In the genomic region with DNA sequence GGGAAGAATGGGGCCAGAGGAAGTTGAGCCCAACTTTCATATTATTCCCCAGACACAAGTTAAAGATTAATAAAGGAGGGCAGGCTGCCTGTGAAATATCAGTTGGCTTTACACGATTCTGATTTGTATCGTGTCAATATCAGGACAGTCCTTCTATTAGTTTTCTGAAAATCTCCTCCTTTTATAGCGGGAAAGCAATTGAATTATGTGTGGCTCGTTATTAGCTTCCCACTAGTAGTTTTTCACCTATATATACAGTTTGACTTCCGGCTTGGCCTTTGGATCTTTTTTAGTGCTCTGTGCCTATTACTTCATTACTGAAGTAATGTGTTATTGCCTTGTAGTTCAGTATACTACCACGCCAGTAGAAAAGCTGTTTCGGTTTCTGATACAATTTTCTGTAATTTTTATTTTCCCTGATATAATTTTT, we compare ENCODE assay signal across 8 cellular contexts. TPM values are rescaled to one million over a fixed set of nuclear protein-coding genes. Genes with fewer than 3 reads are reported as not detected.
DNase-seq lines count a peak whose midpoint lies in the region; ATAC-seq, FAIRE-seq and TF ChIP-seq lines count a peak whose summit lies in the region.

No MANE protein-coding gene starts in this region.

- peak overlapping the region; percentile 55 for H3K4me2 ChIP-seq in keratinocyte (ENCODE audit: control insufficient read depth, extremely low read depth, insufficient read depth, low read depth, low read length)

- H3K79me2 ChIP-seq in keratinocyte (ENCODE audit: control insufficient read depth, insufficient read depth, low read length), result peaks cover 65% of the 10 kb centered on the region

- H3K9ac ChIP-seq in keratinocyte (ENCODE audit: control insufficient read depth, extremely low read depth, insufficient read depth, low read length), result peak overlapping the region; percentile 89

- peaks cover 2% of the 10 kb centered on the region for H3K36me3 Mint-ChIP-seq in activated CD4-positive, alpha-beta memory T cell treated with anti-CD3 and anti-CD28 coated beads, Interleukin-2, amount 10 ng/mL, durations not matched to agents 7 days and 5 days (ENCODE audit: low read depth)
- no peaks in the 10 kb centered on the region for H3K36me3 Mint-ChIP-seq in stimulated activated memory B cell treated with anti-CD40 and anti-IgM and Interleukin-4, amounts not matched to agents 10 μg/mL and 1 μg/mL and 100 μg/mL, for 72 hours

- H2AFZ ChIP-seq in keratinocyte (ENCODE audit: control insufficient read depth, low read length), result no peak overlapping the region

- peak overlapping the region; percentile 92 for H3K27ac ChIP-seq in keratinocyte (ENCODE audit: control insufficient read depth, insufficient read depth, low read length)

- no peaks in the 10 kb centered on the region for H3K9me3 ChIP-seq in keratinocyte (ENCODE audit: control insufficient read depth, low read depth, low read length)

- peaks cover 1 to 12% of the 10 kb centered on the region in 2 experiments for H3K36me3 ChIP-seq in keratinocyte (ENCODE audit: control insufficient read depth in 2 of 2, extremely low read depth in 1 of 2, insufficient read depth in 2 of 2, low read length in 2 of 2)

- POLR2A ChIA-PET in activated CD4-positive, alpha-beta memory T cell treated with anti-CD3 and anti-CD28 coated beads, Interleukin-2, amount 10 ng/mL, durations not matched to agents 7 days and 5 days (lab: Charles Lee), result no interaction called here

- dilution Hi-C loops in keratinocyte (cut with MboI; ENCODE audit: extremely low pct_ligation_motif_present, low sequenced_read_pairs), result no loop called here

- peak; percentile 48 for FAIRE-seq in keratinocyte (lab: Jason Lieb, UNC)

- H3K9me3 Mint-ChIP-seq in activated CD4-positive, alpha-beta memory T cell treated with anti-CD3 and anti-CD28 coated beads, Interleukin-2, amount 10 ng/mL, durations not matched to agents 7 days and 5 days, result no peaks in the 10 kb centered on the region
- no peaks in the 10 kb centered on the region for H3K9me3 Mint-ChIP-seq in stimulated activated memory B cell treated with anti-CD40 and anti-IgM and Interleukin-4, amounts not matched to agents 10 μg/mL and 1 μg/mL and 100 μg/mL, for 72 hours

- no peaks in the 10 kb centered on the region for H3K27me3 ChIP-seq in keratinocyte (ENCODE audit: control insufficient read depth, extremely low read depth, insufficient read depth, low read length)

- H3K27me3 Mint-ChIP-seq in activated CD4-positive, alpha-beta memory T cell treated with anti-CD3 and anti-CD28 coated beads, Interleukin-2, amount 10 ng/mL, durations not matched to agents 7 days and 5 days, result peaks cover 5% of the 10 kb centered on the region
- no peaks in the 10 kb centered on the region for H3K27me3 Mint-ChIP-seq in stimulated activated memory B cell treated with anti-CD40 and anti-IgM and Interleukin-4, amounts not matched to agents 10 μg/mL and 1 μg/mL and 100 μg/mL, for 72 hours

- H4K20me1 ChIP-seq in keratinocyte (ENCODE audit: control insufficient read depth, extremely low read depth, insufficient read depth, low read length), result no peaks in the 10 kb centered on the region

- no peak for ATAC-seq in stimulated activated memory B cell treated with anti-CD40 and anti-IgM and Interleukin-4, amounts not matched to agents 10 μg/mL and 1 μg/mL and 100 μg/mL, for 72 hours
- no peak for ATAC-seq in GM18868 (IDR thresholded peaks at IDR 0.05; ENCODE audit: unreplicated experiment)
- ATAC-seq in GM21528 (IDR thresholded peaks at IDR 0.05; ENCODE audit: low FRiP score, unreplicated experiment), result no peak

- TF ChIP-seq CTCF in keratinocyte (optimal IDR thresholded peaks at IDR 0.05 in 1 of 3, IDR thresholded peaks at IDR 0.05 in 1 of 3, conservative IDR thresholded peaks at IDR 0.05 in 1 of 3; ENCODE audit: extremely low read depth in 1 of 3, insufficient read depth in 2 of 3, low read length in 3 of 3), result no peak

- H3K4me3 Mint-ChIP-seq in activated CD4-positive, alpha-beta memory T cell treated with anti-CD3 and anti-CD28 coated beads, Interleukin-2, amount 10 ng/mL, durations not matched to agents 7 days and 5 days, result peak overlapping the region; percentile 75
- H3K4me3 Mint-ChIP-seq in stimulated activated memory B cell treated with anti-CD40 and anti-IgM and Interleukin-4, amounts not matched to agents 10 μg/mL and 1 μg/mL and 100 μg/mL, for 72 hours, result no peak overlapping the region

- DNase-seq in NOMO-1 treated with DMSO at 0.1 percent for 48 hours (lab: John Stamatoyannopoulos, UW; ENCODE audit: unreplicated experiment) (peak; percentile 12), NOMO-1 treated with dmso at 0.1 percent for 144 hours (lab: John Stamatoyannopoulos, UW; ENCODE audit: unreplicated experiment) (no peak), keratinocyte (ENCODE audit: low read depth, low spot score) (no peak), NCI-H2227 treated with DMSO at 0.1 percent for 48 hours (lab: John Stamatoyannopoulos, UW) (no peak)
- DNase-seq in activated CD4-positive, alpha-beta memory T cell treated with anti-CD3 and anti-CD28 coated beads, Interleukin-2, amount 10 ng/mL, durations not matched to agents 7 days and 5 days, result no peak

- H3K9me1 ChIP-seq in keratinocyte (ENCODE audit: control insufficient read depth, extremely low read depth, insufficient read depth, low read length), result peaks cover 2% of the 10 kb centered on the region

- H3K4me1 Mint-ChIP-seq in activated CD4-positive, alpha-beta memory T cell treated with anti-CD3 and anti-CD28 coated beads, Interleukin-2, amount 10 ng/mL, durations not matched to agents 7 days and 5 days, result peaks cover 19% of the 10 kb centered on the region
- peaks cover 26% of the 10 kb centered on the region for H3K4me1 Mint-ChIP-seq in stimulated activated memory B cell treated with anti-CD40 and anti-IgM and Interleukin-4, amounts not matched to agents 10 μg/mL and 1 μg/mL and 100 μg/mL, for 72 hours

- CTCF ChIA-PET in activated CD4-positive, alpha-beta memory T cell treated with anti-CD3 and anti-CD28 coated beads, Interleukin-2, amount 10 ng/mL, durations not matched to agents 7 days and 5 days (lab: Charles Lee), result interaction anchor here (1.1 kb wide), 1 partner anchor 11 kb away, joined by 3 read pairs; no protein-coding TSS in a partner anchor

- no peak overlapping the region for H3K27ac Mint-ChIP-seq in activated CD4-positive, alpha-beta memory T cell treated with anti-CD3 and anti-CD28 coated beads, Interleukin-2, amount 10 ng/mL, durations not matched to agents 7 days and 5 days
- H3K27ac Mint-ChIP-seq in stimulated activated memory B cell treated with anti-CD40 and anti-IgM and Interleukin-4, amounts not matched to agents 10 μg/mL and 1 μg/mL and 100 μg/mL, for 72 hours, result peak overlapping the region; percentile 87

- H3K4me3 ChIP-seq in keratinocyte (ENCODE audit: control insufficient read depth in 2 of 3, extremely low read depth in 1 of 3, insufficient read depth in 2 of 3, low read depth in 1 of 3, low read length in 3 of 3), result peak overlapping the region; percentile 92 to 97 (median 96)

- H3K4me1 ChIP-seq in keratinocyte (ENCODE audit: control insufficient read depth, extremely low read depth, insufficient read depth, low read length), result peaks cover 25% of the 10 kb centered on the region

RNA-seq across cellular contexts. Expression of a gene that starts 1.8 kb away (rescaled TPM):
- 10 to 100 TPM; 24.0 to 24.9 TPM for total RNA-seq in activated CD4-positive, alpha-beta memory T cell treated with anti-CD3 and anti-CD28 coated beads, Interleukin-2, amount 10 ng/mL, durations not matched to agents 7 days and 5 days
- 112 to 123 TPM (median 121 TPM) in 3 replicates for polyA plus RNA-seq in keratinocyte
- 70.2 TPM for polyA plus RNA-seq in keratinocyte (2011; ENCODE audit: low read depth)
- 86.5 and 117 TPM in 2 replicates for polyA plus RNA-seq in keratinocyte (2011; cell fraction: cytosol; rRNA removed)
- polyA plus RNA-seq in keratinocyte (2011; cell fraction: nucleus; rRNA removed), result 138 and 152 TPM in 2 replicates
- 42.5 and 63.4 TPM in 2 replicates for polyA plus RNA-seq in keratinocyte (2012; ENCODE audit: low replicate concordance)
- 185 to 420 TPM (median 373 TPM) in 3 replicates for polyA minus RNA-seq in keratinocyte
- 88.2 TPM for polyA minus RNA-seq in keratinocyte (2011; cell fraction: cytosol; rRNA and poly(A)+ RNA removed)
- polyA minus RNA-seq in keratinocyte (2011; cell fraction: nucleus; rRNA and poly(A)+ RNA removed), result 164 and 306 TPM in 2 replicates
